Comparison of ENCODE assay signal across 21 cellular contexts in genomic region chr22:49659281-49659923, GRCh38.
DNase-seq lines count a peak whose midpoint lies in the region; ATAC-seq and TF ChIP-seq lines count a peak whose summit lies in the region.
"Had no signal": no experiment of that assay in that cellular context is flagged by ENCODE, and none has a peak within 500 bp of the region (broad histone marks: within the 10 kb centered on the region; RNA-seq: fewer than 3 reads in every experiment).

No MANE protein-coding gene starts in this region.

- no peak overlapping the region for H3K27ac Mint-ChIP-seq in activated B cell treated with CpG ODN at 0.5 μM for 24 hours
- H3K27ac Mint-ChIP-seq: nephron progenitor cell; T-helper 1 cell treated with Interleukin-12 subunit alpha and Interleukin-12 subunit beta and Interleukin-4 antibody, amounts not matched to agents 30 μg/mL and 1 μg/mL, for 36 hours had no signal

- TF ChIP-seq CTCF in activated B cell treated with CpG ODN at 0.5 μM for 24 hours (IDR thresholded peaks at IDR 0.05) (no peak), upper lobe of right lung (IDR thresholded peaks at IDR 0.05) (no peak), foreskin fibroblast (IDR thresholded peaks at IDR 0.05; ENCODE audit: low read depth, low read length) (no peak)

- H3K9me3 ChIP-seq in upper lobe of right lung = no peaks in the 10 kb centered on the region
- H3K9me3 ChIP-seq: adrenal gland, BE2C, MG63, thoracic aorta had no signal

- CTCF ChIA-PET in activated B cell treated with CpG ODN at 0.5 μM for 24 hours (lab: Charles Lee) = no interaction called here

- H3K4me3 ChIP-seq in upper lobe of right lung (no peak overlapping the region), foreskin fibroblast (ENCODE audit: low read depth in 1 of 2, low read length in 2 of 2) (no peak overlapping the region)
- H3K4me3 ChIP-seq: adrenal gland, MG63, thoracic aorta had no signal

- intact Hi-C loops in activated B cell treated with CpG ODN at 0.5 μM for 24 hours (cut with micrococcal nuclease) (loop anchor here (10.0 kb wide), 1 partner anchor 265 kb away; no protein-coding TSS in a partner anchor), upper lobe of right lung (cut with DNase I) (no loop called here)

- peak; percentile 9 for DNase-seq in activated naive CD4-positive, alpha-beta T cell treated with anti-CD3 and anti-CD28 coated beads, Interleukin-2, amount 50 U/mL, for 16 hours
- DNase-seq in activated naive CD4-positive, alpha-beta T cell treated with Interleukin-2 at 50 U/mL for 16 hours = no peak
- peak; percentile 14 for DNase-seq in activated B cell treated with CpG ODN at 0.5 μM for 24 hours
- DNase-seq in mesenteric fat pad (ENCODE audit: low spot score) = peak; percentile 79
- DNase-seq in upper lobe of right lung = peak; percentile 59
- no peak for DNase-seq in foreskin fibroblast
- DNase-seq: ACHN; activated CD4-positive, alpha-beta T cell treated with anti-CD3 and anti-CD28 coated beads for 48 hours; activated gamma-delta T cell treated with Interleukin-2 at 50 U/mL for 16 hours; BE2C; KG1; mammary epithelial cell; MG63; NCI-H2029 treated with DMSO at 0.1 percent for 48 hours; NCI-H226; nephron progenitor cell; stimulated activated naive CD4-positive, alpha-beta T cell treated with Interleukin-2 at 50 U/mL for 16 hours had no signal

- no peaks in the 10 kb centered on the region for H3K27me3 ChIP-seq in upper lobe of right lung

- peaks cover 20% of the 10 kb centered on the region for H3K36me3 Mint-ChIP-seq in activated B cell treated with CpG ODN at 0.5 μM for 24 hours (ENCODE audit: low read depth)

- H3K4me3 Mint-ChIP-seq in activated B cell treated with CpG ODN at 0.5 μM for 24 hours = no peak overlapping the region
- H3K4me3 Mint-ChIP-seq: nephron progenitor cell had no signal

- H3K27ac ChIP-seq in upper lobe of right lung = no peak overlapping the region
- H3K27ac ChIP-seq: thoracic aorta had no signal

- no peaks in the 10 kb centered on the region for H3K4me1 ChIP-seq in upper lobe of right lung
- H3K4me1 ChIP-seq: adrenal gland, BE2C had no signal

- no peaks in the 10 kb centered on the region for H3K27me3 Mint-ChIP-seq in activated B cell treated with CpG ODN at 0.5 μM for 24 hours

- H3K36me3 ChIP-seq in upper lobe of right lung = no peaks in the 10 kb centered on the region
- H3K36me3 ChIP-seq: adrenal gland, BE2C, MG63, thoracic aorta had no signal

- peaks cover 47% of the 10 kb centered on the region for H3K4me1 Mint-ChIP-seq in activated B cell treated with CpG ODN at 0.5 μM for 24 hours

- POLR2A ChIA-PET in activated B cell treated with CpG ODN at 0.5 μM for 24 hours (lab: Charles Lee) = no interaction called here

- H3K9me3 Mint-ChIP-seq in activated B cell treated with CpG ODN at 0.5 μM for 24 hours = no peaks in the 10 kb centered on the region
- H3K9me3 Mint-ChIP-seq: nephron progenitor cell; T-helper 1 cell treated with Interleukin-12 subunit alpha and Interleukin-12 subunit beta and Interleukin-4 antibody, amounts not matched to agents 30 μg/mL and 1 μg/mL, for 36 hours had no signal

- no peak for ATAC-seq in activated B cell treated with CpG ODN at 0.5 μM for 24 hours (ENCODE audit: low read depth)
- no peak for ATAC-seq in upper lobe of right lung
- ATAC-seq in GM18517 (IDR thresholded peaks at IDR 0.05; ENCODE audit: unreplicated experiment) = no peak

Comparison
In these comparisons a context has a peak if more than half of its experiments do, and no peak if none do; other contexts are left out.
1. DNase-seq: peak in activated naive CD4-positive, alpha-beta T cell treated with anti-CD3 and anti-CD28 coated beads, Interleukin-2, amount 50 U/mL, for 16 hours (single experiment), activated B cell treated with CpG ODN at 0.5 μM for 24 hours (single experiment), mesenteric fat pad (single experiment) and upper lobe of right lung (single experiment); none in activated naive CD4-positive, alpha-beta T cell treated with Interleukin-2 at 50 U/mL for 16 hours (single experiment) and foreskin fibroblast (0 of 2).